ENCODE assay signal across 15 cellular contexts in genomic region chr1:212254853-212255363, GRCh38. TPM values are rescaled to one million over a fixed set of nuclear protein-coding genes. Genes with fewer than 3 reads are reported as not detected.
DNase-seq lines count a peak whose midpoint lies in the region; ATAC-seq, FAIRE-seq and TF ChIP-seq lines count a peak whose summit lies in the region.
"Had no signal": no experiment of that assay in that cellular context is flagged by ENCODE, and none has a peak within 500 bp of the region (broad histone marks: within the 10 kb centered on the region; RNA-seq: fewer than 3 reads in every experiment).

No MANE protein-coding gene starts in this region.

- H4K20me1 ChIP-seq in H1 (replicated peaks in 1 of 2; ENCODE audit: control insufficient read depth in 1 of 2, insufficient read depth in 2 of 2, low read length in 2 of 2), result no peaks in the 10 kb centered on the region

- H3K23me2 ChIP-seq in H1 (ENCODE audit: low read depth, low read length), result no peaks in the 10 kb centered on the region

- no peaks in the 10 kb centered on the region for H3K4me1 ChIP-seq in H1 (replicated peaks in 1 of 4; ENCODE audit: control insufficient read depth in 3 of 4, insufficient read depth in 4 of 4, low read length in 3 of 4)

- H3K56ac ChIP-seq in H1 (replicated peaks; ENCODE audit: insufficient read length, low read depth, low read length), result no peak overlapping the region

- no peak for TF ChIP-seq RAD21 in H1 (IDR thresholded peaks at IDR 0.05 in 1 of 2, conservative IDR thresholded peaks at IDR 0.05 in 1 of 2; ENCODE audit: low read depth in 2 of 2, low read length in 2 of 2)

- H3K9ac ChIP-seq in H1 (replicated peaks in 1 of 4; ENCODE audit: extremely low read depth in 1 of 4, low read depth in 3 of 4, low read length in 3 of 4), result no peak overlapping the region

- no peak overlapping the region for H2AK5ac ChIP-seq in H1 (ENCODE audit: low read depth, low read length)

- TF ChIP-seq CTCF in H1 (IDR thresholded peaks at IDR 0.05; ENCODE audit: control extremely low read depth in 1 of 3, insufficient read depth in 1 of 3, low read depth in 1 of 3, low read length in 3 of 3) (no peak), retinal pigment epithelial cell (conservative IDR thresholded peaks at IDR 0.05; ENCODE audit: low read depth, low read length) (no peak)

- H3K4me3 Mint-ChIP-seq in activated CD4-positive, alpha-beta T cell treated with anti-CD3 and anti-CD28 coated beads for 36 hours, result peak overlapping the region; percentile 8

- no peaks in the 10 kb centered on the region for H3K79me2 ChIP-seq in H1 (ENCODE audit: control insufficient read depth in 1 of 2, insufficient read depth in 2 of 2, low read length in 2 of 2)

- intact Hi-C loops in activated CD4-positive, alpha-beta T cell treated with anti-CD3 and anti-CD28 coated beads for 36 hours (cut with DNase I, micrococcal nuclease), result no loop called here

- H4K5ac ChIP-seq in H1 (ENCODE audit: insufficient read length, low read depth, low read length), result no peak overlapping the region

- CTCF ChIA-PET in activated CD4-positive, alpha-beta T cell treated with anti-CD3 and anti-CD28 coated beads for 36 hours (lab: Charles Lee), result no interaction called here
- CTCF ChIA-PET in H1 (lab: Charles Lee; ENCODE audit: partially characterized antibody), result interaction anchor here (0.8 to 1.3 kb wide), 2 partner anchors 12 to 184 kb away, joined by 3 to 4 read pairs; no protein-coding TSS in a partner anchor

- peak; percentile 37 for ATAC-seq in activated CD4-positive, alpha-beta T cell treated with anti-CD3 and anti-CD28 coated beads for 36 hours
- ATAC-seq in HG03439 (IDR thresholded peaks at IDR 0.05; ENCODE audit: unreplicated experiment), result no peak
- no peak for ATAC-seq in HG03045 (IDR thresholded peaks at IDR 0.05; ENCODE audit: unreplicated experiment)

- peak overlapping the region; percentile 28 for H3K27ac Mint-ChIP-seq in activated CD4-positive, alpha-beta T cell treated with anti-CD3 and anti-CD28 coated beads for 36 hours

- H2BK120ac ChIP-seq in H1 (replicated peaks; ENCODE audit: low read depth, low read length), result no peak overlapping the region

- FAIRE-seq in H1 (lab: Jason Lieb, UNC), result no peak
- FAIRE-seq: A204.1 had no signal

- H2AFZ ChIP-seq in H1 (ENCODE audit: low read length), result no peak overlapping the region

- DNase-seq in activated CD4-positive, alpha-beta T cell treated with anti-CD3 and anti-CD28 coated beads for 36 hours, result no peak
- DNase-seq in activated CD4-positive, alpha-beta T cell treated with anti-CD3 and anti-CD28 coated beads for 48 hours, result no peak
- DNase-seq in NCI-H226, result peak; percentile 3
- no peak for DNase-seq in H1 (ENCODE audit: low read depth in 1 of 2, low spot score in 2 of 2)
- peak; percentile 48 for DNase-seq in retinal pigment epithelial cell (ENCODE audit: low read depth)
- DNase-seq in KG1 (lab: John Stamatoyannopoulos, UW), result no peak
- DNase-seq: dorsolateral prefrontal cortex; NCI-H1092; NCI-H526 treated with DMSO at 0.1 percent for 48 hours; SHP77; stimulated activated CD4-positive, alpha-beta T cell treated with anti-CD3 and anti-CD28 coated beads, Interleukin-4, amount 100 ng/mL, for 4 hours had no signal

- H3K27me3 Mint-ChIP-seq in activated CD4-positive, alpha-beta T cell treated with anti-CD3 and anti-CD28 coated beads for 36 hours, result no peaks in the 10 kb centered on the region

- no peak for TF ChIP-seq EP300 in H1 (IDR thresholded peaks at IDR 0.05; ENCODE audit: borderline replicate concordance in 1 of 2, low read depth in 2 of 2, low read length in 2 of 2)

- H3K36me3 ChIP-seq in H1 (ENCODE audit: control insufficient read depth in 2 of 4, insufficient read depth in 4 of 4, low read length in 3 of 4), result no peaks in the 10 kb centered on the region
- H3K36me3 ChIP-seq: suprapubic skin had no signal

- H3K4me2 ChIP-seq in H1 (ENCODE audit: insufficient read depth in 1 of 2, low read depth in 2 of 2, low read length in 2 of 2), result no peak overlapping the region

- no peak overlapping the region for H3K4ac ChIP-seq in H1 (replicated peaks; ENCODE audit: insufficient read length, low read depth, low read length)

- H4K91ac ChIP-seq in H1 (replicated peaks; ENCODE audit: insufficient read length, low read length), result no peak overlapping the region

- no peak overlapping the region for H2BK15ac ChIP-seq in H1 (ENCODE audit: low read length)

- no peak overlapping the region for H2BK12ac ChIP-seq in H1 (ENCODE audit: low read depth, low read length)

- no peak overlapping the region for H4K8ac ChIP-seq in H1 (ENCODE audit: extremely low read depth, insufficient read depth, low read length)

- H2BK5ac ChIP-seq in H1 (ENCODE audit: low read depth, low read length), result no peak overlapping the region

- no peak overlapping the region for H3K14ac ChIP-seq in H1 (ENCODE audit: insufficient read length)

- H2BK20ac ChIP-seq in H1 (ENCODE audit: low read length), result no peak overlapping the region

- no peaks in the 10 kb centered on the region for H3K79me1 ChIP-seq in H1 (ENCODE audit: low read depth, low read length)

- H3K18ac ChIP-seq in H1 (ENCODE audit: extremely low read depth, low read length), result no peak overlapping the region

- no peak overlapping the region for H3K23ac ChIP-seq in H1 (ENCODE audit: insufficient read length)

- H3K4me1 Mint-ChIP-seq in activated CD4-positive, alpha-beta T cell treated with anti-CD3 and anti-CD28 coated beads for 36 hours, result peaks cover 56% of the 10 kb centered on the region

- H3K9me3 Mint-ChIP-seq in activated CD4-positive, alpha-beta T cell treated with anti-CD3 and anti-CD28 coated beads for 36 hours (ENCODE audit: low read depth), result no peaks in the 10 kb centered on the region

- 89% methylated on average over 7 of the region's 7 CpGs; no CpG with 5 or more reads in 1 of the 2 experiments for WGBS in H1 (ENCODE audit: extremely low coverage in 1 of 2, insufficient coverage in 1 of 2, insufficient read length in 1 of 2, insufficient replicate concordance in 2 of 2, low coverage in 1 of 2, low lambda C conversion rate in 2 of 2, missing lambda C conversion rate in 1 of 2), 2 experiments

- no peak overlapping the region for H3K4me3 ChIP-seq in H1 (ENCODE audit: extremely low read depth in 1 of 4, insufficient read depth in 2 of 4, low read depth in 3 of 4, low read length in 4 of 4)
- H3K4me3 ChIP-seq in retinal pigment epithelial cell (ENCODE audit: low read length), result no peak overlapping the region
- H3K4me3 ChIP-seq: dorsolateral prefrontal cortex, suprapubic skin had no signal

- no peaks in the 10 kb centered on the region for H3K36me3 Mint-ChIP-seq in activated CD4-positive, alpha-beta T cell treated with anti-CD3 and anti-CD28 coated beads for 36 hours (ENCODE audit: low read depth)

- no peak for TF ChIP-seq POLR2A in H1 (IDR thresholded peaks at IDR 0.05; ENCODE audit: control extremely low read depth in 1 of 2, low read depth in 2 of 2, low read length in 2 of 2)

- POLR2A ChIA-PET in activated CD4-positive, alpha-beta T cell treated with anti-CD3 and anti-CD28 coated beads for 36 hours (lab: Charles Lee), result interaction anchor here (0.6 kb wide), 1 partner anchor 556 kb away, joined by 3 read pairs; no protein-coding TSS in a partner anchor
- POLR2A ChIA-PET in H1 (lab: Charles Lee; ENCODE audit: partially characterized antibody), result no interaction called here

- H3K27ac ChIP-seq in H1 (ENCODE audit: low read depth, low read length), result no peak overlapping the region
- H3K27ac ChIP-seq: suprapubic skin had no signal

- H3K27me3 ChIP-seq in H1 (replicated peaks in 1 of 4; ENCODE audit: control insufficient read depth in 3 of 4, extremely low read depth in 1 of 4, insufficient read depth in 3 of 4, low read length in 3 of 4), result no peaks in the 10 kb centered on the region
- H3K27me3 ChIP-seq: dorsolateral prefrontal cortex, suprapubic skin had no signal

- H3K9me3 ChIP-seq in H1 (ENCODE audit: insufficient read depth in 2 of 2, low read depth in 1 of 2, low read length in 1 of 2), result no peaks in the 10 kb centered on the region
- H3K9me3 ChIP-seq: suprapubic skin had no signal

TF ChIP-seq in H1, 55 proteins besides CTCF, POLR2A, EP300 and RAD21:
- TF ChIP-seq TEAD4 (IDR thresholded peaks at IDR 0.05; ENCODE audit: low read depth, low read length) (0 out of 2 replicates have a peak, but pooled peaks have one; percentile 32), CEBPB (IDR thresholded peaks at IDR 0.05; ENCODE audit: low read depth, low read length) (0 out of 2 replicates have a peak, but pooled peaks have one; percentile 21), HDAC2 (IDR thresholded peaks at IDR 0.05; ENCODE audit: borderline replicate concordance in 1 of 2, low read depth in 2 of 2, low read length in 2 of 2) (no peak), TCF12 (IDR thresholded peaks at IDR 0.05; ENCODE audit: low read depth, low read length) (no peak), RNF2 (IDR thresholded peaks at IDR 0.05; ENCODE audit: borderline replicate concordance, low read depth, low read length, missing control alignments, poor library complexity, severe bottlenecking) (no peak)

RNA-seq across cellular contexts. Expression of gene PPP2R5A, which starts 30.3 kb away (rescaled TPM):
- 10 to 100 TPM; 32.3 to 36.1 TPM for total RNA-seq in activated CD4-positive, alpha-beta T cell treated with anti-CD3 and anti-CD28 coated beads for 36 hours
- total RNA-seq in H1 (2021; fragmentation: NEBNext Ultra II Directional; extraction: Animal tissue kit (Norgen Biotek cat#: 25700)), result 36.3 and 36.8 TPM in 2 replicates
- 11.0 and 14.6 TPM in 2 replicates for polyA plus RNA-seq in H1 (2011; rRNA removed)
- 18.0 TPM for polyA plus RNA-seq in H1 (2011; cell fraction: cytosol; rRNA removed)
- polyA plus RNA-seq in H1 (2011; cell fraction: nucleus; rRNA removed), result 12.5 TPM
- 13.0 to 20.8 TPM (median 15.6 TPM) in 4 replicates for polyA plus RNA-seq in H1 (2012, experiment 1 of 2)
- 5.5 TPM for polyA plus RNA-seq in H1 (2012, experiment 2 of 2)
- polyA plus RNA-seq in H1 (2013, experiment 1 of 2), result 21.1 TPM
- polyA plus RNA-seq in H1 (2013, experiment 2 of 2), result 20.5 TPM
- 8.4 and 9.0 TPM in 2 replicates for polyA minus RNA-seq in H1 (2011; rRNA and poly(A)+ RNA removed)
- polyA minus RNA-seq in H1 (2011; cell fraction: cytosol; rRNA and poly(A)+ RNA removed), result 12.6 TPM
- polyA minus RNA-seq in H1 (2011; cell fraction: nucleus; rRNA and poly(A)+ RNA removed), result 17.1 TPM

Comparison
In these comparisons a context has a peak if more than half of its experiments do, and no peak if none do; other contexts are left out.
1. DNase-seq: peak in NCI-H226 (single experiment) and retinal pigment epithelial cell (single experiment); none in activated CD4-positive, alpha-beta T cell treated with anti-CD3 and anti-CD28 coated beads for 36 hours (single experiment), activated CD4-positive, alpha-beta T cell treated with anti-CD3 and anti-CD28 coated beads for 48 hours (single experiment), H1 (0 of 2) and KG1 (single experiment).